37 cellular contexts compared by ENCODE assay signal in genomic region chr6:138374815-138375214, GRCh38. TPM values are rescaled to one million over a fixed set of nuclear protein-coding genes. Genes with fewer than 3 reads are reported as not detected.
"Had no signal": no experiment of that assay in that cellular context is flagged by ENCODE, and none has a peak within 500 bp of the region (broad histone marks: within the 10 kb centered on the region; RNA-seq: fewer than 3 reads in every experiment).

No MANE protein-coding gene starts in this region.

- H3K9me3 Mint-ChIP-seq: activated CD8-positive, alpha-beta T cell treated with anti-CD3 and anti-CD28 coated beads for 36 hours; activated T-cell treated with anti-CD3 and anti-CD28 coated beads, Interleukin-2, amount 50 U/mL, for 4 hours; activated T-helper 17 cell treated with anti-CD3 and anti-CD28 coated beads, Interleukin-2, amount 50 U/mL, for 72 hours; central memory CD8-positive, alpha-beta T cell; endodermal cell; WTC11 had no signal

- H3K27ac ChIP-seq: brain microvascular endothelial cell, esophagus muscularis mucosa, foreskin keratinocyte, gastrocnemius medialis, heart left ventricle, VCaP had no signal

- H3K27ac Mint-ChIP-seq: activated CD8-positive, alpha-beta T cell treated with anti-CD3 and anti-CD28 coated beads for 36 hours; activated T-helper 17 cell treated with anti-CD3 and anti-CD28 coated beads, Interleukin-2, amount 50 U/mL, for 72 hours; endodermal cell; WTC11 had no signal

- H3K4me3 ChIP-seq: esophagus muscularis mucosa, gastrocnemius medialis, heart left ventricle had no signal

- FAIRE-seq: astrocyte, colon, TTC549 had no signal

- H3K4me1 Mint-ChIP-seq: activated T-helper 17 cell treated with anti-CD3 and anti-CD28 coated beads, Interleukin-2, amount 50 U/mL, for 72 hours; central memory CD8-positive, alpha-beta T cell had no signal

- H3K36me3 ChIP-seq: brain microvascular endothelial cell, esophagus muscularis mucosa, gastrocnemius medialis, heart left ventricle had no signal

- H3K36me3 Mint-ChIP-seq: activated naive CD8-positive, alpha-beta T cell; WTC11 had no signal

- H3K27me3 ChIP-seq: brain microvascular endothelial cell, esophagus muscularis mucosa, foreskin keratinocyte, gastrocnemius medialis, heart left ventricle had no signal

- ATAC-seq: activated CD8-positive, alpha-beta T cell treated with anti-CD3 and anti-CD28 coated beads for 36 hours; activated T-cell treated with anti-CD3 and anti-CD28 coated beads, Interleukin-2, amount 50 U/mL, for 4 hours; activated T-helper 17 cell treated with anti-CD3 and anti-CD28 coated beads, Interleukin-2, amount 50 U/mL, for 72 hours; foreskin keratinocyte; gastrocnemius medialis; heart left ventricle; WTC11 had no signal

- H3K4me1 ChIP-seq: esophagus muscularis mucosa, foreskin keratinocyte, gastrocnemius medialis, heart left ventricle had no signal

- H3K4me3 Mint-ChIP-seq: activated CD8-positive, alpha-beta T cell treated with anti-CD3 and anti-CD28 coated beads for 36 hours; activated naive CD8-positive, alpha-beta T cell; activated T-cell treated with anti-CD3 and anti-CD28 coated beads, Interleukin-2, amount 50 U/mL, for 4 hours; activated T-helper 17 cell treated with anti-CD3 and anti-CD28 coated beads, Interleukin-2, amount 50 U/mL, for 72 hours; central memory CD8-positive, alpha-beta T cell; endodermal cell; WTC11 had no signal

- DNase-seq: activated CD4-positive, alpha-beta T cell treated with anti-CD3 and anti-CD28 coated beads for 48 hours; activated CD4-positive, alpha-beta T cell treated with anti-CD3 and anti-CD28 coated beads, Interleukin-2, amount 50 U/mL, for 1 hour; activated CD4-positive, alpha-beta T cell treated with anti-CD3 and anti-CD28 coated beads, Interleukin-2, amount 50 U/mL, for 48 hours; activated CD8-positive, alpha-beta memory T cell treated with anti-CD3 and anti-CD28 coated beads for 24 hours; activated CD8-positive, alpha-beta T cell treated with anti-CD3 and anti-CD28 coated beads for 36 hours; activated effector memory CD4-positive, alpha-beta T cell treated with Interleukin-2 at 50 U/mL for 16 hours; activated gamma-delta T cell treated with Interleukin-2 at 50 U/mL for 16 hours; activated naive CD4-positive, alpha-beta T cell treated with anti-CD3 and anti-CD28 coated beads, Interleukin-2, amount 50 U/mL, for 16 hours; activated naive CD4-positive, alpha-beta T cell treated with Interleukin-2 at 50 U/mL for 16 hours; activated T-cell treated with anti-CD3 and anti-CD28 coated beads, Interleukin-2, amount 50 U/mL, for 4 hours; amniotic stem cell; anterior cingulate cortex; brain microvascular endothelial cell; cortex of kidney; dermis blood vessel endothelial cell; effector memory CD4-positive, alpha-beta T cell; endodermal cell; foreskin keratinocyte; gastrocnemius medialis; glutamatergic neuron; heart left ventricle; T-helper 2 cell had no signal

- H3K27me3 Mint-ChIP-seq: activated CD8-positive, alpha-beta T cell treated with anti-CD3 and anti-CD28 coated beads for 36 hours; activated naive CD8-positive, alpha-beta T cell; central memory CD8-positive, alpha-beta T cell had no signal

- H3K9me3 ChIP-seq: esophagus muscularis mucosa, gastrocnemius medialis, heart left ventricle had no signal

RNA-seq across cellular contexts. Expression of gene SMIM28, which starts 2.9 kb away (rescaled TPM):
- total RNA-seq: activated CD8-positive, alpha-beta T cell treated with anti-CD3 and anti-CD28 coated beads for 36 hours; activated T-cell treated with anti-CD3 and anti-CD28 coated beads, Interleukin-2, amount 50 U/mL, for 4 hours; activated T-helper 17 cell treated with anti-CD3 and anti-CD28 coated beads, Interleukin-2, amount 50 U/mL, for 72 hours; astrocyte; bronchial epithelial cell; cardiac septum; chondrocyte; dermis blood vessel endothelial cell; epithelial cell of proximal tubule; foreskin keratinocyte; gastrocnemius medialis; heart left ventricle; T-helper 1 cell treated with Interleukin-12 subunit alpha and Interleukin-12 subunit beta and Interleukin-4 antibody, amounts not matched to agents 30 ng/mL and 1 ng/mL, for 36 hours; WTC11 had no signal
- polyA plus RNA-seq: adipose tissue, foreskin keratinocyte, heart left ventricle had no signal
